Comparison of ENCODE assay signal across 8 cellular contexts in the genomic region with DNA sequence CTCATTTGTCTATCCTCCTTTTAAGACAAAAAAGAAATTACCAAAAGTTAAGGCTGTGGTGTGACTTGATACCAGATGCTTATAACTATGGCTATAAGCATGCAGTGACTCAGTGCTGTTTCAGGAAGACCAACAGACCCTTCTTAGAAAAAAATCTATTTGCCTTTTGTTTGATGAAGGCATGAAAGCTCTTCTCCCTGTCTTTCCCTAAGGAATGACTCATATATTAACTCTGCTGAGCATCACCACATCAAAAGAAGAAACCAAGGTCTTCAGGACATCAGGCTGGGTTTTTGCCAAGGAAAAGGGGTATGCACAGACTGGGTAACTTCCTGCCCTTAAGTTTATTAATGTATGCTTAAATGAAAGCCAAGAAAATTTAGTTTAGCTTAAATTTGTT. TPM values are rescaled to one million over a fixed set of nuclear protein-coding genes. Genes with fewer than 3 reads are reported as not detected.
DNase-seq lines count a peak whose midpoint lies in the region; ATAC-seq and TF ChIP-seq lines count a peak whose summit lies in the region.

No MANE protein-coding gene starts in this region.

- no peaks in the 10 kb centered on the region for H3K36me3 ChIP-seq in fibroblast of lung (ENCODE audit: control insufficient read depth, insufficient read depth, low read length)

- H3K4me2 ChIP-seq in fibroblast of lung (ENCODE audit: extremely low read depth, insufficient read depth, low read length): peak overlapping the region; percentile 46

- peaks cover 9% of the 10 kb centered on the region for H3K4me1 ChIP-seq in fibroblast of lung (ENCODE audit: control insufficient read depth, extremely low read depth, insufficient read depth, low read length)

- H4K20me1 ChIP-seq in fibroblast of lung (ENCODE audit: control insufficient read depth, extremely low read depth, insufficient read depth, low read length): no peaks in the 10 kb centered on the region

- H3K9me3 ChIP-seq in fibroblast of lung (ENCODE audit: control insufficient read depth, insufficient read depth, low read depth, low read length): no peaks in the 10 kb centered on the region

- peak; percentile 29 for DNase-seq in NCI-H2196 (lab: John Stamatoyannopoulos, UW; ENCODE audit: unreplicated experiment)
- no peak for DNase-seq in NCI-H2196 treated with DMSO at 0.1 percent for 48 hours (lab: John Stamatoyannopoulos, UW; ENCODE audit: unreplicated experiment)
- DNase-seq in T-helper 22 cell (ENCODE audit: low read depth): peak; percentile 8
- peak; percentile 96 to 100 for DNase-seq in fibroblast of lung (ENCODE audit: low read depth in 2 of 2)
- DNase-seq in stimulated activated CD8-positive, alpha-beta memory T cell treated with anti-CD3 and anti-CD28 coated beads, Interleukin-7, amount 100 ng/mL, for 4 hours (ENCODE audit: low read depth in 2 of 2): peak; percentile 7 to 13
- no peak for DNase-seq in D341Med (ENCODE audit: low spot score)
- DNase-seq in NCI-H1417 treated with DMSO at 0.1 percent for 48 hours (lab: John Stamatoyannopoulos, UW): no peak

- TF ChIP-seq CTCF in fibroblast of lung (conservative IDR thresholded peaks at IDR 0.05 in 1 of 2, IDR thresholded peaks at IDR 0.05 in 1 of 2; ENCODE audit: low read depth in 1 of 2, low read length in 2 of 2): no peak

- H3K79me2 ChIP-seq in fibroblast of lung (ENCODE audit: control insufficient read depth, insufficient read depth, low read length): peaks cover 3% of the 10 kb centered on the region

- peak overlapping the region; percentile 64 for H3K27ac ChIP-seq in fibroblast of lung (ENCODE audit: insufficient read depth, low read length)

- peak overlapping the region; percentile 27 for H3K9ac ChIP-seq in fibroblast of lung (ENCODE audit: insufficient read depth, low read length)

- peak overlapping the region in 3 of 4 experiments; percentile 11 to 48 (median 13) for H3K4me3 ChIP-seq in fibroblast of lung (replicated peaks in 1 of 4; ENCODE audit: control extremely low read depth in 1 of 4, insufficient read depth in 1 of 4, low read depth in 3 of 4, low read length in 4 of 4)

- ATAC-seq in GM21390 (IDR thresholded peaks at IDR 0.05; ENCODE audit: unreplicated experiment): no peak

- H2AFZ ChIP-seq in fibroblast of lung (ENCODE audit: low read length): no peak overlapping the region

- no peaks in the 10 kb centered on the region for H3K27me3 ChIP-seq in fibroblast of lung (ENCODE audit: control insufficient read depth, insufficient read depth, low read length)

RNA-seq across cellular contexts. Expression of a gene that starts 47.1 kb away (rescaled TPM):
- 210 and 235 TPM in 2 replicates for total RNA-seq in fibroblast of lung
- 96.5 and 125 TPM in 2 replicates for polyA plus RNA-seq in fibroblast of lung
- polyA plus RNA-seq in fibroblast of lung (2012): 72.7 and 75.0 TPM in 2 replicates
- 80.0 and 118 TPM in 2 replicates for polyA minus RNA-seq in fibroblast of lung (ENCODE audit: low replicate concordance)

RNA-seq across cellular contexts. Expression of a gene that starts 47.3 kb away (rescaled TPM):
- total RNA-seq in fibroblast of lung: 26.3 and 31.3 TPM in 2 replicates
- 60.5 and 67.7 TPM in 2 replicates for polyA plus RNA-seq in fibroblast of lung
- 46.4 and 48.1 TPM in 2 replicates for polyA plus RNA-seq in fibroblast of lung (2012)
- polyA minus RNA-seq in fibroblast of lung (ENCODE audit: low replicate concordance): 11.8 and 15.9 TPM in 2 replicates

Comparison
In these comparisons a context has a peak if more than half of its experiments do, and no peak if none do; other contexts are left out.
1. DNase-seq: peak in NCI-H2196 (single experiment), T-helper 22 cell (single experiment), fibroblast of lung (2 of 2) and stimulated activated CD8-positive, alpha-beta memory T cell treated with anti-CD3 and anti-CD28 coated beads, Interleukin-7, amount 100 ng/mL, for 4 hours (2 of 2); none in NCI-H2196 treated with DMSO at 0.1 percent for 48 hours (single experiment), D341Med (single experiment) and NCI-H1417 treated with DMSO at 0.1 percent for 48 hours (single experiment).